Comparison of ENCODE assay signal across 1 cellular context in the genomic region with DNA sequence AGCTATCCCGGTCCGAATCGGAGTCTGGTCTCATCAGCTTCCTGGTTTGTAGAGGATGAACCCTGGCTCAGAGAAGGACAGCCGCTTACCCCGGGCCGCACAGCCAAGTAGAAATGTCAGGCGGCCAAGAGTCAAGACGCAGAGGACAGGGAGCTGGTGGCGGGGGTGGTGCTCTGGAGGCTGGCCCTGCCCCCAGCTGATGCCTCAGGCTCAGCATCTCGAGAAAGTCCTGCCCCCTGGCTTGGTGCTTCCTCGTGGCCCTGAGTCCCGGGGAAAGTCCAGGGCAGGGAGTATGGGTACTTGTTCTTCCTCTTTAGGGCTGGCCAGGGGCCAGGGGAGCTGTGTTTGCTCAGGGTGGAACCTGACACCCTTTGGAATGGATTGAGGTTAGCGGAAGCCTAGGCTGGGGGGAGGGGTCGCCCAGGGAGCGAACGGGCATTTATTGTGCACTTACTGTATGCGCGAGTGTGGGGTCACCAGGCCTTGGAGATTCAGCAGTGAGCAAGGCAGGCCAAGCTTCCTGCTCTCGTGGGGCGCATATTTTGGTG.
TF ChIP-seq lines count a peak whose summit lies in the region.

No MANE protein-coding gene starts in this region.

TF ChIP-seq in HepG2, 621 proteins besides CTCF, POLR2A, EP300 and RAD21 (continued from another document and continues in another):
- TF ChIP-seq, protein P1, sequence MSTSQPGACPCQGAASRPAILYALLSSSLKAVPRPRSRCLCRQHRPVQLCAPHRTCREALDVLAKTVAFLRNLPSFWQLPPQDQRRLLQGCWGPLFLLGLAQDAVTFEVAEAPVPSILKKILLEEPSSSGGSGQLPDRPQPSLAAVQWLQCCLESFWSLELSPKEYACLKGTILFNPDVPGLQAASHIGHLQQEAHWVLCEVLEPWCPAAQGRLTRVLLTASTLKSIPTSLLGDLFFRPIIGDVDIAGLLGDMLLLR (CRISPR knock-in tag; IDR thresholded peaks at IDR 0.05): 0 out of 2 replicates have a peak, but pooled peaks have one; percentile 44
- TF ChIP-seq, protein P2, sequence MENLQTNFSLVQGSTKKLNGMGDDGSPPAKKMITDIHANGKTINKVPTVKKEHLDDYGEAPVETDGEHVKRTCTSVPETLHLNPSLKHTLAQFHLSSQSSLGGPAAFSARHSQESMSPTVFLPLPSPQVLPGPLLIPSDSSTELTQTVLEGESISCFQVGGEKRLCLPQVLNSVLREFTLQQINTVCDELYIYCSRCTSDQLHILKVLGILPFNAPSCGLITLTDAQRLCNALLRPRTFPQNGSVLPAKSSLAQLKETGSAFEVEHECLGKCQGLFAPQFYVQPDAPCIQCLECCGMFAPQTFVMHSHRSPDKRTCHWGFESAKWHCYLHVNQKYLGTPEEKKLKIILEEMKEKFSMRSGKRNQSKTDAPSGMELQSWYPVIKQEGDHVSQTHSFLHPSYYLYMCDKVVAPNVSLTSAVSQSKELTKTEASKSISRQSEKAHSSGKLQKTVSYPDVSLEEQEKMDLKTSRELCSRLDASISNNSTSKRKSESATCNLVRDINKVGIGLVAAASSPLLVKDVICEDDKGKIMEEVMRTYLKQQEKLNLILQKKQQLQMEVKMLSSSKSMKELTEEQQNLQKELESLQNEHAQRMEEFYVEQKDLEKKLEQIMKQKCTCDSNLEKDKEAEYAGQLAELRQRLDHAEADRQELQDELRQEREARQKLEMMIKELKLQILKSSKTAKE (CRISPR knock-in tag; IDR thresholded peaks at IDR 0.05; ENCODE audit: borderline replicate concordance): no peak
- peak; percentile 81 for TF ChIP-seq ELF1 (CRISPR knock-in tag; IDR thresholded peaks at IDR 0.05)
- TF ChIP-seq, protein P3, sequence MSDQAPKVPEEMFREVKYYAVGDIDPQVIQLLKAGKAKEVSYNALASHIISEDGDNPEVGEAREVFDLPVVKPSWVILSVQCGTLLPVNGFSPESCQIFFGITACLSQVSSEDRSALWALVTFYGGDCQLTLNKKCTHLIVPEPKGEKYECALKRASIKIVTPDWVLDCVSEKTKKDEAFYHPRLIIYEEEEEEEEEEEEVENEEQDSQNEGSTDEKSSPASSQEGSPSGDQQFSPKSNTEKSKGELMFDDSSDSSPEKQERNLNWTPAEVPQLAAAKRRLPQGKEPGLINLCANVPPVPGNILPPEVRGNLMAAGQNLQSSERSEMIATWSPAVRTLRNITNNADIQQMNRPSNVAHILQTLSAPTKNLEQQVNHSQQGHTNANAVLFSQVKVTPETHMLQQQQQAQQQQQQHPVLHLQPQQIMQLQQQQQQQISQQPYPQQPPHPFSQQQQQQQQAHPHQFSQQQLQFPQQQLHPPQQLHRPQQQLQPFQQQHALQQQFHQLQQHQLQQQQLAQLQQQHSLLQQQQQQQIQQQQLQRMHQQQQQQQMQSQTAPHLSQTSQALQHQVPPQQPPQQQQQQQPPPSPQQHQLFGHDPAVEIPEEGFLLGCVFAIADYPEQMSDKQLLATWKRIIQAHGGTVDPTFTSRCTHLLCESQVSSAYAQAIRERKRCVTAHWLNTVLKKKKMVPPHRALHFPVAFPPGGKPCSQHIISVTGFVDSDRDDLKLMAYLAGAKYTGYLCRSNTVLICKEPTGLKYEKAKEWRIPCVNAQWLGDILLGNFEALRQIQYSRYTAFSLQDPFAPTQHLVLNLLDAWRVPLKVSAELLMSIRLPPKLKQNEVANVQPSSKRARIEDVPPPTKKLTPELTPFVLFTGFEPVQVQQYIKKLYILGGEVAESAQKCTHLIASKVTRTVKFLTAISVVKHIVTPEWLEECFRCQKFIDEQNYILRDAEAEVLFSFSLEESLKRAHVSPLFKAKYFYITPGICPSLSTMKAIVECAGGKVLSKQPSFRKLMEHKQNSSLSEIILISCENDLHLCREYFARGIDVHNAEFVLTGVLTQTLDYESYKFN (CRISPR knock-in tag; conservative IDR thresholded peaks at IDR 0.05): peak; percentile 97
- TF ChIP-seq ZKSCAN1 (IDR thresholded peaks at IDR 0.05; ENCODE audit: low read length): 0 out of 2 replicates have a peak, but pooled peaks have one; percentile 23
- TF ChIP-seq ZNF816 (CRISPR knock-in tag; IDR thresholded peaks at IDR 0.05; ENCODE audit: borderline replicate concordance): no peak
- no peak for TF ChIP-seq ZNF382 (CRISPR knock-in tag; IDR thresholded peaks at IDR 0.05; ENCODE audit: borderline replicate concordance)
- no peak for TF ChIP-seq KAT7 (CRISPR knock-in tag; IDR thresholded peaks at IDR 0.05; ENCODE audit: borderline replicate concordance)
- no peak for TF ChIP-seq NKX3-1 (CRISPR knock-in tag; IDR thresholded peaks at IDR 0.05)
- no peak for TF ChIP-seq LCORL (IDR thresholded peaks at IDR 0.05)
- TF ChIP-seq LCORL (CRISPR knock-in tag; IDR thresholded peaks at IDR 0.05): peak; percentile 64; the same call in 1 of the 2 replicates
- no peak for TF ChIP-seq EEA1 (CRISPR knock-in tag; IDR thresholded peaks at IDR 0.05; ENCODE audit: borderline replicate concordance)
- TF ChIP-seq ZNF24 (IDR thresholded peaks at IDR 0.05): no peak
- no peak for TF ChIP-seq SIN3A (IDR thresholded peaks at IDR 0.05; ENCODE audit: borderline replicate concordance, low read depth, low read length)
- TF ChIP-seq, protein P4, sequence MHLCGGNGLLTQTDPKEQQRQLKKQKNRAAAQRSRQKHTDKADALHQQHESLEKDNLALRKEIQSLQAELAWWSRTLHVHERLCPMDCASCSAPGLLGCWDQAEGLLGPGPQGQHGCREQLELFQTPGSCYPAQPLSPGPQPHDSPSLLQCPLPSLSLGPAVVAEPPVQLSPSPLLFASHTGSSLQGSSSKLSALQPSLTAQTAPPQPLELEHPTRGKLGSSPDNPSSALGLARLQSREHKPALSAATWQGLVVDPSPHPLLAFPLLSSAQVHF (CRISPR knock-in tag; IDR thresholded peaks at IDR 0.05): no peak
- TF ChIP-seq SYNCRIP (IDR thresholded peaks at IDR 0.05; ENCODE audit: insufficient read depth, low read depth, low read length): no peak
- TF ChIP-seq HNRNPLL (IDR thresholded peaks at IDR 0.05; ENCODE audit: low read depth, low read length, poor library complexity, severe bottlenecking): no peak
- TF ChIP-seq, protein P5, sequence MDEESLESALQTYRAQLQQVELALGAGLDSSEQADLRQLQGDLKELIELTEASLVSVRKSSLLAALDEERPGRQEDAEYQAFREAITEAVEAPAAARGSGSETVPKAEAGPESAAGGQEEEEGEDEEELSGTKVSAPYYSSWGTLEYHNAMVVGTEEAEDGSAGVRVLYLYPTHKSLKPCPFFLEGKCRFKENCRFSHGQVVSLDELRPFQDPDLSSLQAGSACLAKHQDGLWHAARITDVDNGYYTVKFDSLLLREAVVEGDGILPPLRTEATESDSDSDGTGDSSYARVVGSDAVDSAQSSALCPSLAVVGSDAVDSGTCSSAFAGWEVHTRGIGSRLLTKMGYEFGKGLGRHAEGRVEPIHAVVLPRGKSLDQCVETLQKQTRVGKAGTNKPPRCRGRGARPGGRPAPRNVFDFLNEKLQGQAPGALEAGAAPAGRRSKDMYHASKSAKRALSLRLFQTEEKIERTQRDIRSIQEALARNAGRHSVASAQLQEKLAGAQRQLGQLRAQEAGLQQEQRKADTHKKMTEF (CRISPR knock-in tag; IDR thresholded peaks at IDR 0.05): peak; percentile 70
- TF ChIP-seq ZFP41 (CRISPR knock-in tag; IDR thresholded peaks at IDR 0.05; ENCODE audit: borderline replicate concordance): no peak
- TF ChIP-seq GTF3A (CRISPR knock-in tag; conservative IDR thresholded peaks at IDR 0.05): no peak
- TF ChIP-seq, protein P6, sequence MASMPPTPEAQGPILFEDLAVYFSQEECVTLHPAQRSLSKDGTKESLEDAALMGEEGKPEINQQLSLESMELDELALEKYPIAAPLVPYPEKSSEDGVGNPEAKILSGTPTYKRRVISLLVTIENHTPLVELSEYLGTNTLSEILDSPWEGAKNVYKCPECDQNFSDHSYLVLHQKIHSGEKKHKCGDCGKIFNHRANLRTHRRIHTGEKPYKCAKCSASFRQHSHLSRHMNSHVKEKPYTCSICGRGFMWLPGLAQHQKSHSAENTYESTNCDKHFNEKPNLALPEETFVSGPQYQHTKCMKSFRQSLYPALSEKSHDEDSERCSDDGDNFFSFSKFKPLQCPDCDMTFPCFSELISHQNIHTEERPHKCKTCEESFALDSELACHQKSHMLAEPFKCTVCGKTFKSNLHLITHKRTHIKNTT (CRISPR knock-in tag; IDR thresholded peaks at IDR 0.05): no peak
- TF ChIP-seq, protein P7, sequence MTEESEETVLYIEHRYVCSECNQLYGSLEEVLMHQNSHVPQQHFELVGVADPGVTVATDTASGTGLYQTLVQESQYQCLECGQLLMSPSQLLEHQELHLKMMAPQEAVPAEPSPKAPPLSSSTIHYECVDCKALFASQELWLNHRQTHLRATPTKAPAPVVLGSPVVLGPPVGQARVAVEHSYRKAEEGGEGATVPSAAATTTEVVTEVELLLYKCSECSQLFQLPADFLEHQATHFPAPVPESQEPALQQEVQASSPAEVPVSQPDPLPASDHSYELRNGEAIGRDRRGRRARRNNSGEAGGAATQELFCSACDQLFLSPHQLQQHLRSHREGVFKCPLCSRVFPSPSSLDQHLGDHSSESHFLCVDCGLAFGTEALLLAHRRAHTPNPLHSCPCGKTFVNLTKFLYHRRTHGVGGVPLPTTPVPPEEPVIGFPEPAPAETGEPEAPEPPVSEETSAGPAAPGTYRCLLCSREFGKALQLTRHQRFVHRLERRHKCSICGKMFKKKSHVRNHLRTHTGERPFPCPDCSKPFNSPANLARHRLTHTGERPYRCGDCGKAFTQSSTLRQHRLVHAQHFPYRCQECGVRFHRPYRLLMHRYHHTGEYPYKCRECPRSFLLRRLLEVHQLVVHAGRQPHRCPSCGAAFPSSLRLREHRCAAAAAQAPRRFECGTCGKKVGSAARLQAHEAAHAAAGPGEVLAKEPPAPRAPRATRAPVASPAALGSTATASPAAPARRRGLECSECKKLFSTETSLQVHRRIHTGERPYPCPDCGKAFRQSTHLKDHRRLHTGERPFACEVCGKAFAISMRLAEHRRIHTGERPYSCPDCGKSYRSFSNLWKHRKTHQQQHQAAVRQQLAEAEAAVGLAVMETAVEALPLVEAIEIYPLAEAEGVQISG (CRISPR knock-in tag; IDR thresholded peaks at IDR 0.05): peak; percentile 72
- TF ChIP-seq TBX3 (IDR thresholded peaks at IDR 0.05; ENCODE audit: borderline replicate concordance): peak; percentile 91; the same call in 1 of the 2 replicates
- peak; percentile 75 for TF ChIP-seq ZNF350 (CRISPR knock-in tag; IDR thresholded peaks at IDR 0.05; ENCODE audit: borderline replicate concordance, low read depth)
- TF ChIP-seq ZNF431 (CRISPR knock-in tag; IDR thresholded peaks at IDR 0.05; ENCODE audit: borderline replicate concordance, low read depth): peak; percentile 41; the same call in 1 of the 2 replicates
- no peak for TF ChIP-seq ZFP62 (CRISPR knock-in tag; IDR thresholded peaks at IDR 0.05)
- TF ChIP-seq HNRNPUL1 (IDR thresholded peaks at IDR 0.05; ENCODE audit: low read depth, low read length): no peak
- no peak for TF ChIP-seq HOXA7 (CRISPR knock-in tag; IDR thresholded peaks at IDR 0.05)
- TF ChIP-seq ZNF615 (CRISPR knock-in tag; IDR thresholded peaks at IDR 0.05; ENCODE audit: borderline replicate concordance): no peak
- TF ChIP-seq, protein P8, sequence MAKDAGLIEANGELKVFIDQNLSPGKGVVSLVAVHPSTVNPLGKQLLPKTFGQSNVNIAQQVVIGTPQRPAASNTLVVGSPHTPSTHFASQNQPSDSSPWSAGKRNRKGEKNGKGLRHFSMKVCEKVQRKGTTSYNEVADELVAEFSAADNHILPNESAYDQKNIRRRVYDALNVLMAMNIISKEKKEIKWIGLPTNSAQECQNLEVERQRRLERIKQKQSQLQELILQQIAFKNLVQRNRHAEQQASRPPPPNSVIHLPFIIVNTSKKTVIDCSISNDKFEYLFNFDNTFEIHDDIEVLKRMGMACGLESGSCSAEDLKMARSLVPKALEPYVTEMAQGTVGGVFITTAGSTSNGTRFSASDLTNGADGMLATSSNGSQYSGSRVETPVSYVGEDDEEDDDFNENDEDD (CRISPR knock-in tag; IDR thresholded peaks at IDR 0.05; ENCODE audit: borderline replicate concordance): peak; percentile 56; the same call in 1 of the 2 replicates
- TF ChIP-seq, protein P9, sequence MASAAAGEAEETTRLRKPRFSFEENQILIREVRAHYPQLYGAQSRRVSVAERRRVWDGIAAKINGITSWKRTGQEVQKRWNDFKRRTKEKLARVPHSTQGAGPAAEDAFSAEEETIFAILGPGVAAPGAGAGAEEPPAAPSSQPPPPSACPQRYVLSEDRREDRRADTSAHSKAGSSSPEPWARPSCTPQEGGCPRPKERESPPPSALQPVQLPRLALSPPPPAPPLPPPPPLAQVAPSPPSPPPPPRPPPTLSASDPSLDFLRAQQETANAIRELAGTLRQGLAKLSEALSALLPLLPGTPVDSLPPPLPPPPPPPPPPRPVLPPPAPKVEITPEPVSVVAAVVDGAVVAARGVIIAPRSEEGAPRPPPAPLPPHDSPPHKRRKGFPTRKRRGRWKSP (CRISPR knock-in tag; IDR thresholded peaks at IDR 0.05): no peak
- TF ChIP-seq, protein P10, sequence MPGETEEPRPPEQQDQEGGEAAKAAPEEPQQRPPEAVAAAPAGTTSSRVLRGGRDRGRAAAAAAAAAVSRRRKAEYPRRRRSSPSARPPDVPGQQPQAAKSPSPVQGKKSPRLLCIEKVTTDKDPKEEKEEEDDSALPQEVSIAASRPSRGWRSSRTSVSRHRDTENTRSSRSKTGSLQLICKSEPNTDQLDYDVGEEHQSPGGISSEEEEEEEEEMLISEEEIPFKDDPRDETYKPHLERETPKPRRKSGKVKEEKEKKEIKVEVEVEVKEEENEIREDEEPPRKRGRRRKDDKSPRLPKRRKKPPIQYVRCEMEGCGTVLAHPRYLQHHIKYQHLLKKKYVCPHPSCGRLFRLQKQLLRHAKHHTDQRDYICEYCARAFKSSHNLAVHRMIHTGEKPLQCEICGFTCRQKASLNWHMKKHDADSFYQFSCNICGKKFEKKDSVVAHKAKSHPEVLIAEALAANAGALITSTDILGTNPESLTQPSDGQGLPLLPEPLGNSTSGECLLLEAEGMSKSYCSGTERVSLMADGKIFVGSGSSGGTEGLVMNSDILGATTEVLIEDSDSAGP (CRISPR knock-in tag; IDR thresholded peaks at IDR 0.05; ENCODE audit: borderline replicate concordance): peak; percentile 76; the same call in 1 of the 2 replicates
- TF ChIP-seq, protein P11, sequence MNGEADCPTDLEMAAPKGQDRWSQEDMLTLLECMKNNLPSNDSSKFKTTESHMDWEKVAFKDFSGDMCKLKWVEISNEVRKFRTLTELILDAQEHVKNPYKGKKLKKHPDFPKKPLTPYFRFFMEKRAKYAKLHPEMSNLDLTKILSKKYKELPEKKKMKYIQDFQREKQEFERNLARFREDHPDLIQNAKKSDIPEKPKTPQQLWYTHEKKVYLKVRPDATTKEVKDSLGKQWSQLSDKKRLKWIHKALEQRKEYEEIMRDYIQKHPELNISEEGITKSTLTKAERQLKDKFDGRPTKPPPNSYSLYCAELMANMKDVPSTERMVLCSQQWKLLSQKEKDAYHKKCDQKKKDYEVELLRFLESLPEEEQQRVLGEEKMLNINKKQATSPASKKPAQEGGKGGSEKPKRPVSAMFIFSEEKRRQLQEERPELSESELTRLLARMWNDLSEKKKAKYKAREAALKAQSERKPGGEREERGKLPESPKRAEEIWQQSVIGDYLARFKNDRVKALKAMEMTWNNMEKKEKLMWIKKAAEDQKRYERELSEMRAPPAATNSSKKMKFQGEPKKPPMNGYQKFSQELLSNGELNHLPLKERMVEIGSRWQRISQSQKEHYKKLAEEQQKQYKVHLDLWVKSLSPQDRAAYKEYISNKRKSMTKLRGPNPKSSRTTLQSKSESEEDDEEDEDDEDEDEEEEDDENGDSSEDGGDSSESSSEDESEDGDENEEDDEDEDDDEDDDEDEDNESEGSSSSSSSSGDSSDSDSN (CRISPR knock-in tag; IDR thresholded peaks at IDR 0.05): peak; percentile 44; the same call in 1 of the 2 replicates
- no peak for TF ChIP-seq PHB2 (IDR thresholded peaks at IDR 0.05; ENCODE audit: partially characterized antibody)
- no peak for TF ChIP-seq ZNF34 (CRISPR knock-in tag; IDR thresholded peaks at IDR 0.05; ENCODE audit: borderline replicate concordance)
